Comparison of ENCODE assay signal across 27 cellular contexts in the genomic region with DNA sequence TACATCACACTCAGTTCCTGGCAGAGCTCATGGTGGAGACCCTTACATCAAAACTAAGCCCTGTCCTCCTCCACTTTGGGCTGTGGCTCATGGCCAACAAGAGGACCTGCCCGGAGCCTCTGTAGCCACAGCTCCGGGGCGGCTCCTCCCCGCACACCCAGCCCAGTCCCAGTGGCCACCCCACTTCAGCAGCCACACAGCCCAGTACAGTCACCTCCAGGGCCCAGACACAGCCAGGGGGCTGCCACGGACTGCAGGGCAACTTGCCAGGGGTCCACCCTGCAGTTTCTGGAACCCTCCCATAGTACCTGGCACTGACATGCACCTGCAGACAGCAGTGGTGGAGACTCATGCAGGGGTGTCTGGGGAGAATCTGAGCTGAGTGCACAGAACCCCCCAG. TPM values are rescaled to one million over a fixed set of nuclear protein-coding genes. Genes with fewer than 3 reads are reported as not detected.
"Had no signal": no experiment of that assay in that cellular context is flagged by ENCODE, and none has a peak within 500 bp of the region (broad histone marks: within the 10 kb centered on the region; RNA-seq: fewer than 3 reads in every experiment).

No MANE protein-coding gene starts in this region.

- FAIRE-seq: urothelium cell line had no signal

- H3K36me3 ChIP-seq: stomach, suprapubic skin, thoracic aorta, thyroid gland, tibial artery, tibial nerve, transverse colon, upper lobe of left lung, upper lobe of right lung, uterus, vagina had no signal

- ATAC-seq: stimulated activated effector memory CD8-positive, alpha-beta T cell treated with anti-CD3 and anti-CD28 coated beads, Interleukin-12 subunit alpha, Interleukin-12 subunit beta, amount 100 ng/mL, for 72 hours; stimulated activated memory B cell treated with anti-CD40 and anti-IgM and Interleukin-4, amounts not matched to agents 10 μg/mL and 1 μg/mL and 100 μg/mL, for 72 hours; stimulated activated naive B cell treated with anti-CD40 and anti-IgM and Interleukin-4, amounts not matched to agents 10 μg/mL and 1 μg/mL and 100 μg/mL, for 72 hours; stimulated activated naive CD8-positive, alpha-beta T cell treated with anti-CD3 and anti-CD28 coated beads, Interleukin-15, amount 100 ng/mL, for 72 hours; stimulated activated naive CD8-positive, alpha-beta T cell treated with anti-CD3 and anti-CD28 coated beads, Interleukin-15, Interleukin-2, amounts not matched to agents 100 U/mL and 50 U/mL, for 24 hours; upper lobe of right lung had no signal

- H3K4me3 ChIP-seq: stomach, suprapubic skin, testis, thoracic aorta, thyroid gland, tibial artery, tibial nerve, transverse colon, upper lobe of left lung, upper lobe of right lung, uterus, vagina had no signal

- H3K4me1 ChIP-seq: testis, thyroid gland, upper lobe of right lung, uterus, vagina had no signal

- H3K9me3 ChIP-seq: stomach, suprapubic skin, testis, thoracic aorta, thyroid gland, tibial artery, tibial nerve, transverse colon, upper lobe of left lung, upper lobe of right lung, uterus, vagina had no signal

- DNase-seq: stimulated activated CD4-positive, alpha-beta T cell treated with anti-CD3 and anti-CD28 coated beads, Interleukin-2, amount 100 ng/mL, for 48 hours; stimulated activated CD4-positive, alpha-beta T cell treated with anti-CD3 and anti-CD28 coated beads, Interleukin-4, amount 100 ng/mL, for 1 hour; stimulated activated CD4-positive, alpha-beta T cell treated with anti-CD3 and anti-CD28 coated beads, Interleukin-4, amount 100 ng/mL, for 24 hours; stimulated activated CD4-positive, alpha-beta T cell treated with anti-CD3 and anti-CD28 coated beads, Interleukin-4, amount 100 ng/mL, for 4 hours; stimulated activated CD8-positive, alpha-beta memory T cell treated with anti-CD3 and anti-CD28 coated beads, Interleukin-4, amount 100 ng/mL, for 48 hours; stimulated activated naive B cell treated with anti-CD40 and anti-IgM and Interleukin-4, amounts not matched to agents 10 μg/mL and 1 μg/mL and 100 μg/mL, for 72 hours; stimulated activated naive CD4-positive, alpha-beta T cell; stimulated activated naive CD4-positive, alpha-beta T cell treated with Interleukin-2 at 50 U/mL for 16 hours; stimulated activated naive CD8-positive, alpha-beta T cell treated with anti-CD3 and anti-CD28 coated beads, Interleukin-15, amount 100 ng/mL, for 72 hours; stimulated activated naive CD8-positive, alpha-beta T cell treated with anti-CD3 and anti-CD28 coated beads, Interleukin-15, Interleukin-2, amounts not matched to agents 100 U/mL and 50 U/mL, for 24 hours; stomach; testis; thyroid gland; tibial artery; transverse colon; trophoblast cell; upper lobe of right lung; uterus had no signal

- H3K27ac ChIP-seq: stomach, suprapubic skin, testis, thoracic aorta, thyroid gland, tibial artery, tibial nerve, transverse colon, upper lobe of left lung, upper lobe of right lung, uterus, vagina had no signal

- H3K27me3 ChIP-seq: testis, thyroid gland, uterus, vagina had no signal

RNA-seq across cellular contexts. Expression of a gene that starts 11.8 kb away (rescaled TPM):
- total RNA-seq: suprapubic skin, thoracic aorta, upper lobe of right lung, urinary bladder had no signal
- polyA plus RNA-seq: stomach had no signal
